12 cellular contexts compared by ENCODE assay signal in the genomic region with DNA sequence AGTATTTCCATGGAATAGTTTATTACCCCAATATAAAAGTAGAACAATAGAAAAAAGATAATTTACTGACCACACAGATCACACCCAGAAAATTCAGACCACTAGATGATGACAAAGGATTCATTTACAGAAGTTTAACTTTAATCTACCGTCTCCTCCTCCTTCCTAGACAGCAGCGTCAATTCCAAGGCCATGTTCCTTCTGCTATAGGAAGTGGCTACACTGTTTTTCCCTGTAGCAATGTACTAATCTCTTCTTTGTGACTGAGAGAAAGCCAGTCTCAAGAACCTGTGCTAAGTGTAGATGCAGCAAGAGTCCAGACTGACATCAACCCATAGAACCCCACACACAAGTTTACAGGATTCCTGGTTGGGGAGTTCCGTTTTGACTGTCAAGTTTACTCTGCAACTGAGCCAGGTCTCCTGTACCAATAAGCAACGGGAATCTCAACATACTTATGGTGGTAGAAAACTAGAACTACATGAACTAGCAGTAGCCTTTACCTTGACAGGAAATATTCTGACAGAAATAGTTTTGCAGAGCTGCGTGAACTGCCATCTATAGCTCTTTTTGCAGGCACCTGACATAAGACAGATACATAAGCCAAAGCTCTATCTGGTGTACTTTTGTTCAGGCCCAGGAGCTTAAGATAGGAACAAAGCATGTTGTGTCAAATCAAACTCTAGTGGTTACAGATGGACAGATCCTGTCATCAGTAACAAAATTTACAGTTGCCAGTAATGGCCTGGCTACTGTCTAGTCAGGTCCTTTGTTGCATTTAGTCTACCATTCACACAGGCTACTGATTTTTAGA. TPM values are rescaled to one million over a fixed set of nuclear protein-coding genes. Genes with fewer than 3 reads are reported as not detected.
A peak's percentile ranks its signal among the peaks of the same experiment; 100 is the strongest.
DNase-seq lines count a peak whose midpoint lies in the region; ATAC-seq and TF ChIP-seq lines count a peak whose summit lies in the region.
"Had no signal": no experiment of that assay in that cellular context is flagged by ENCODE, and none has a peak within 500 bp of the region (broad histone marks: within the 10 kb centered on the region; RNA-seq: fewer than 3 reads in every experiment).

No MANE protein-coding gene starts in this region.

- POLR2A ChIA-PET in IMR-90 (lab: Charles Lee; ENCODE audit: unreplicated experiment): no interaction called here

- ATAC-seq in activated T-cell treated with anti-CD3 and anti-CD28 coated beads, Interleukin-2, amount 50 U/mL, for 72 hours (replicated peaks in 1 of 2): peak; percentile 18 to 47
- ATAC-seq in activated T-cell treated with anti-CD3 and anti-CD28 coated beads, Interleukin-2, amount 50 U/mL, for 4 hours: no peak
- ATAC-seq in IMR-90 (ENCODE audit: low read depth): no peak
- ATAC-seq in stimulated activated naive B cell treated with anti-CD40 and anti-IgM and Interleukin-4, amounts not matched to agents 10 μg/mL and 1 μg/mL and 100 μg/mL, for 72 hours (replicated peaks): peak; percentile 50 to 52
- no peak for ATAC-seq in HG03025 (IDR thresholded peaks at IDR 0.05; ENCODE audit: low FRiP score, unreplicated experiment)
- ATAC-seq in GM18909 (IDR thresholded peaks at IDR 0.05; ENCODE audit: poor library complexity, unreplicated experiment): no peak

- H4K91ac ChIP-seq in IMR-90 (ENCODE audit: insufficient read depth, low read depth, low read length): no peak overlapping the region

- DNase-seq in activated T-cell treated with anti-CD3 and anti-CD28 coated beads, Interleukin-2, amount 50 U/mL, for 72 hours: no peak
- DNase-seq in activated T-cell treated with anti-CD3 and anti-CD28 coated beads, Interleukin-2, amount 50 U/mL, for 4 hours: no peak
- DNase-seq in IMR-90: no peak
- no peak for DNase-seq in colonic mucosa
- no peak for DNase-seq in stimulated activated naive B cell treated with anti-CD40 and anti-IgM and Interleukin-4, amounts not matched to agents 10 μg/mL and 1 μg/mL and 100 μg/mL, for 72 hours
- no peak for DNase-seq in H7
- DNase-seq: activated CD4-positive, alpha-beta T cell treated with anti-CD3 and anti-CD28 coated beads for 1 hour; adrenal gland; stimulated activated CD4-positive, alpha-beta T cell treated with anti-CD3 and anti-CD28 coated beads, Interleukin-4, amount 100 ng/mL, for 4 hours had no signal

- H3K79me1 ChIP-seq in IMR-90 (ENCODE audit: low read depth in 1 of 2, low read length in 2 of 2): peaks cover 29 to 85% of the 10 kb centered on the region in 2 experiments

- H3K18ac ChIP-seq in IMR-90 (ENCODE audit: low read depth, low read length): no peak overlapping the region

- no peak overlapping the region for H4K8ac ChIP-seq in IMR-90 (ENCODE audit: low read depth in 2 of 2, low read length in 2 of 2)

- H2AK5ac ChIP-seq in IMR-90 (ENCODE audit: low read depth, low read length): peak overlapping the region; percentile 13; the same call in 1 of the 2 replicates

- TF ChIP-seq CTCF in IMR-90 (conservative IDR thresholded peaks at IDR 0.05; ENCODE audit: low read depth, low read length) (no peak), colonic mucosa (IDR thresholded peaks at IDR 0.05) (no peak)

- H3K4me1 Mint-ChIP-seq in activated T-cell treated with anti-CD3 and anti-CD28 coated beads, Interleukin-2, amount 50 U/mL, for 72 hours (ENCODE audit: low read depth): peaks cover 52% of the 10 kb centered on the region
- peaks cover 38% of the 10 kb centered on the region for H3K4me1 Mint-ChIP-seq in activated T-cell treated with anti-CD3 and anti-CD28 coated beads, Interleukin-2, amount 50 U/mL, for 4 hours (ENCODE audit: low read depth)
- H3K4me1 Mint-ChIP-seq in stimulated activated naive B cell treated with anti-CD40 and anti-IgM and Interleukin-4, amounts not matched to agents 10 μg/mL and 1 μg/mL and 100 μg/mL, for 72 hours: peaks cover 35 to 74% of the 10 kb centered on the region in 2 donors

- in situ Hi-C loops in IMR-90 (cut with MboI; ENCODE audit: low sequenced_read_pairs): no loop called here

- dilution Hi-C loops in IMR-90 (cut with HindIII; ENCODE audit: low sequenced_read_pairs, unreplicated experiment): no loop called here

- H3K36me3 ChIP-seq in IMR-90 (ENCODE audit: control insufficient read depth, insufficient read depth, low read length) (no peaks in the 10 kb centered on the region; the same call in 1 of the 2 replicates), colonic mucosa (no peaks in the 10 kb centered on the region), H7 (replicated peaks; ENCODE audit: control insufficient read depth, insufficient read depth, low read length) (no peaks in the 10 kb centered on the region)
- H3K36me3 ChIP-seq: adrenal gland had no signal

- no peak overlapping the region for H2AK9ac ChIP-seq in IMR-90 (replicated peaks; ENCODE audit: low read depth, low read length, poor library complexity)

- no CpG with 5 or more reads among the region's 5 CpGs for WGBS in IMR-90 (ENCODE audit: extremely low coverage in 2 of 2, insufficient read length in 1 of 2), 2 experiments

- H3K56ac ChIP-seq in IMR-90 (ENCODE audit: extremely low read depth, insufficient read depth, low read length): no peak overlapping the region

- no peaks in the 10 kb centered on the region for H3K27me3 ChIP-seq in IMR-90 (ENCODE audit: control insufficient read depth, insufficient read depth, low read length)
- no peaks in the 10 kb centered on the region for H3K27me3 ChIP-seq in colonic mucosa
- H3K27me3 ChIP-seq in H7 (ENCODE audit: control insufficient read depth, insufficient read depth, low read length): no peaks in the 10 kb centered on the region
- H3K27me3 ChIP-seq: adrenal gland, neutrophil had no signal

- H3K27ac Mint-ChIP-seq in activated T-cell treated with anti-CD3 and anti-CD28 coated beads, Interleukin-2, amount 50 U/mL, for 72 hours: peak overlapping the region; percentile 15
- peak overlapping the region; percentile 94 for H3K27ac Mint-ChIP-seq in stimulated activated naive B cell treated with anti-CD40 and anti-IgM and Interleukin-4, amounts not matched to agents 10 μg/mL and 1 μg/mL and 100 μg/mL, for 72 hours

- H3K4me1 ChIP-seq in IMR-90 (ENCODE audit: control insufficient read depth, insufficient read depth, low read length) (peaks cover 7% of the 10 kb centered on the region), colonic mucosa (peaks cover 11% of the 10 kb centered on the region)

- H3K14ac ChIP-seq in IMR-90 (replicated peaks; ENCODE audit: low read depth, low read length): 0 out of 2 replicates have a peak overlapping the region, but pooled peaks have one; percentile 19

- no peaks in the 10 kb centered on the region for H3K9me3 Mint-ChIP-seq in activated T-cell treated with anti-CD3 and anti-CD28 coated beads, Interleukin-2, amount 50 U/mL, for 72 hours
- H3K9me3 Mint-ChIP-seq in activated T-cell treated with anti-CD3 and anti-CD28 coated beads, Interleukin-2, amount 50 U/mL, for 4 hours: no peaks in the 10 kb centered on the region
- no peaks in the 10 kb centered on the region for H3K9me3 Mint-ChIP-seq in stimulated activated naive B cell treated with anti-CD40 and anti-IgM and Interleukin-4, amounts not matched to agents 10 μg/mL and 1 μg/mL and 100 μg/mL, for 72 hours

- H3K4ac ChIP-seq in IMR-90 (ENCODE audit: low read depth, low read length): no peak overlapping the region

- H3K9me3 ChIP-seq in IMR-90 (ENCODE audit: control insufficient read depth, insufficient read depth, low read length) (no peaks in the 10 kb centered on the region), colonic mucosa (no peaks in the 10 kb centered on the region)
- H3K9me3 ChIP-seq: adrenal gland, neutrophil had no signal

- BruUV-seq in IMR-90 (replicated peaks; lab: Mats Ljungman, UMichigan): no TSS peak

- CTCF ChIA-PET in IMR-90 (lab: Yijun Ruan, JAX): no interaction called here

- H3K36me3 Mint-ChIP-seq in activated T-cell treated with anti-CD3 and anti-CD28 coated beads, Interleukin-2, amount 50 U/mL, for 72 hours (ENCODE audit: insufficient read depth in 2 of 2): no peaks in the 10 kb centered on the region
- H3K36me3 Mint-ChIP-seq in activated T-cell treated with anti-CD3 and anti-CD28 coated beads, Interleukin-2, amount 50 U/mL, for 4 hours (ENCODE audit: insufficient read depth): peaks cover 10% of the 10 kb centered on the region
- H3K36me3 Mint-ChIP-seq in stimulated activated naive B cell treated with anti-CD40 and anti-IgM and Interleukin-4, amounts not matched to agents 10 μg/mL and 1 μg/mL and 100 μg/mL, for 72 hours: peaks cover 5 to 12% of the 10 kb centered on the region in 2 donors

- intact Hi-C loops in IMR-90 (cut with micrococcal nuclease): no loop called here
- intact Hi-C loops in colonic mucosa (cut with DNase I): no loop called here

- no peak overlapping the region for H3K4me2 ChIP-seq in IMR-90 (ENCODE audit: low read depth, low read length)

- H2AFZ ChIP-seq in IMR-90 (replicated peaks; ENCODE audit: low read length, poor library complexity): no peak overlapping the region

- H3K4me3 Mint-ChIP-seq in activated T-cell treated with anti-CD3 and anti-CD28 coated beads, Interleukin-2, amount 50 U/mL, for 72 hours: peak overlapping the region; percentile 10 to 13
- no peak overlapping the region for H3K4me3 Mint-ChIP-seq in activated T-cell treated with anti-CD3 and anti-CD28 coated beads, Interleukin-2, amount 50 U/mL, for 4 hours
- peak overlapping the region; percentile 30 to 31 for H3K4me3 Mint-ChIP-seq in stimulated activated naive B cell treated with anti-CD40 and anti-IgM and Interleukin-4, amounts not matched to agents 10 μg/mL and 1 μg/mL and 100 μg/mL, for 72 hours

- H3K23ac ChIP-seq in IMR-90 (ENCODE audit: low read depth, low read length): peak overlapping the region; percentile 23

- no peak overlapping the region for H2BK5ac ChIP-seq in IMR-90 (ENCODE audit: low read depth, low read length, poor library complexity, severe bottlenecking)

- H2BK15ac ChIP-seq in IMR-90 (ENCODE audit: low read depth, low read length): no peak overlapping the region

- no peak overlapping the region for H4K5ac ChIP-seq in IMR-90 (ENCODE audit: low read depth, low read length)

- H3K9me1 ChIP-seq in IMR-90 (ENCODE audit: insufficient read depth, low read length): peaks cover 16% of the 10 kb centered on the region

- TF ChIP-seq RAD21 in IMR-90 (IDR thresholded peaks at IDR 0.05; ENCODE audit: low read length): no peak

- H3K4me3 ChIP-seq in IMR-90 (ENCODE audit: insufficient read depth, low read depth, low read length) (no peak overlapping the region), colonic mucosa (no peak overlapping the region), H7 (ENCODE audit: insufficient read depth, low read depth, low read length) (no peak overlapping the region)
- H3K4me3 ChIP-seq: adrenal gland had no signal

- H3K27me3 Mint-ChIP-seq in activated T-cell treated with anti-CD3 and anti-CD28 coated beads, Interleukin-2, amount 50 U/mL, for 72 hours (ENCODE audit: low read depth): no peaks in the 10 kb centered on the region
- H3K27me3 Mint-ChIP-seq in activated T-cell treated with anti-CD3 and anti-CD28 coated beads, Interleukin-2, amount 50 U/mL, for 4 hours (ENCODE audit: low read depth): no peaks in the 10 kb centered on the region
- no peaks in the 10 kb centered on the region for H3K27me3 Mint-ChIP-seq in stimulated activated naive B cell treated with anti-CD40 and anti-IgM and Interleukin-4, amounts not matched to agents 10 μg/mL and 1 μg/mL and 100 μg/mL, for 72 hours

- H2BK120ac ChIP-seq in IMR-90 (ENCODE audit: low read depth, low read length): no peak overlapping the region

- no peak overlapping the region for H3K27ac ChIP-seq in IMR-90 (ENCODE audit: insufficient read depth, low read length)
- peak overlapping the region; percentile 31 for H3K27ac ChIP-seq in colonic mucosa
- H3K27ac ChIP-seq: adrenal gland, neutrophil had no signal

- no peak overlapping the region for H2BK20ac ChIP-seq in IMR-90 (ENCODE audit: low read depth, low read length)

- TF ChIP-seq POLR2A in IMR-90 (IDR thresholded peaks at IDR 0.05; ENCODE audit: low read depth, low read length): no peak

- H3K9ac ChIP-seq in IMR-90 (ENCODE audit: low read depth, low read length) (no peak overlapping the region), colonic mucosa (ENCODE audit: low read depth in 2 of 2, low read length in 2 of 2) (no peak overlapping the region)

- H4K20me1 ChIP-seq in IMR-90 (ENCODE audit: insufficient read depth, low read length): peaks cover 76% of the 10 kb centered on the region

RNA-seq across cellular contexts. Expression of a gene that starts 42.9 kb away (rescaled TPM):
- total RNA-seq in activated T-cell treated with anti-CD3 and anti-CD28 coated beads, Interleukin-2, amount 50 U/mL, for 72 hours: 10 to 100 TPM; 44.7 to 51.7 TPM
- total RNA-seq in activated T-cell treated with anti-CD3 and anti-CD28 coated beads, Interleukin-2, amount 50 U/mL, for 4 hours: 10 to 100 TPM; 35.3 to 42.2 (median 38.2) TPM
- 12.5 and 15.3 TPM in 2 replicates for total RNA-seq in IMR-90 (2012; rRNA removed)
- 17.1 and 17.2 TPM in 2 replicates for polyA plus RNA-seq in IMR-90 (2012; rRNA removed)
- polyA plus RNA-seq in IMR-90 (2012; cell fraction: cytosol; rRNA removed): 27.6 and 38.8 TPM in 2 replicates
- polyA plus RNA-seq in IMR-90 (2012; cell fraction: nucleus; rRNA removed; ENCODE audit: low replicate concordance): 38.3 and 56.9 TPM in 2 replicates
- 10 to 100 TPM; 31.9 to 35.6 TPM for total RNA-seq in colonic mucosa
- 26.2 and 35.4 TPM in 2 replicates for total RNA-seq in H7 (2014; rRNA removed; shearing (Covaris generic))

Comparison
In these comparisons a context has a peak if more than half of its experiments do, and no peak if none do; other contexts are left out.
1. ATAC-seq: peak in activated T-cell treated with anti-CD3 and anti-CD28 coated beads, Interleukin-2, amount 50 U/mL, for 72 hours (2 of 2) and stimulated activated naive B cell treated with anti-CD40 and anti-IgM and Interleukin-4, amounts not matched to agents 10 μg/mL and 1 μg/mL and 100 μg/mL, for 72 hours (2 of 2); none in activated T-cell treated with anti-CD3 and anti-CD28 coated beads, Interleukin-2, amount 50 U/mL, for 4 hours (0 of 2), IMR-90 (single experiment), HG03025 (single experiment) and GM18909 (single experiment).